Comparison of ENCODE assay signal across 8 cellular contexts in genomic region chr7:36152756-36153570, GRCh38. TPM values are rescaled to one million over a fixed set of nuclear protein-coding genes. Genes with fewer than 3 reads are reported as not detected.
A peak's percentile ranks its signal among the peaks of the same experiment; 100 is the strongest.
DNase-seq lines count a peak whose midpoint lies in the region; ATAC-seq and TF ChIP-seq lines count a peak whose summit lies in the region.

Gene EEPD1, plus strand, starts transcription at chr7:36153254. Its CDS starts 1,071 bp downstream, at chr7:36154325.

- no peak for TF ChIP-seq CTCF in PC-3 (conservative IDR thresholded peaks at IDR 0.05; ENCODE audit: low read depth, low read length)
- TF ChIP-seq CTCF in mucosa of descending colon (IDR thresholded peaks at IDR 0.05): no peak

- H3K36me3 ChIP-seq in PC-3 (ENCODE audit: low read depth, low read length) (no peaks in the 10 kb centered on the region), mucosa of descending colon (ENCODE audit: low read depth) (no peaks in the 10 kb centered on the region)

- no peaks in the 10 kb centered on the region for H3K36me3 Mint-ChIP-seq in IgD-negative memory B cell

- H3K4me1 Mint-ChIP-seq in IgD-negative memory B cell: peaks cover 0 to 7% (median 7%) of the 10 kb centered on the region in 3 donors

- peaks cover 1% of the 10 kb centered on the region for H3K27me3 Mint-ChIP-seq in IgD-negative memory B cell

- intact Hi-C loops in PC-3 (cut with micrococcal nuclease) (loop anchor here (1.0 to 2.0 kb wide), 7 partner anchors 24 to 238 kb away; no protein-coding TSS in a partner anchor), mucosa of descending colon (cut with DNase I, micrococcal nuclease) (no loop called here)

- H3K9me3 ChIP-seq in PC-3 (ENCODE audit: low read length) (no peaks in the 10 kb centered on the region), mucosa of descending colon (no peaks in the 10 kb centered on the region)

- H4K20me1 ChIP-seq in PC-3 (ENCODE audit: low read length): peaks cover 31% of the 10 kb centered on the region

- peak; percentile 98 for DNase-seq in DMS 273 treated with DMSO at 0.1 percent for 48 hours (lab: John Stamatoyannopoulos, UW)
- DNase-seq in PC-3: peak; percentile 98
- peak; percentile 100 for DNase-seq in activated T-cell treated with anti-CD3 and anti-CD28 coated beads for 48 hours (ENCODE audit: low read depth)
- peak; percentile 93 for DNase-seq in epithelial cell of prostate (ENCODE audit: low read depth, low spot score)
- peak; percentile 100 for DNase-seq in mucosa of descending colon
- DNase-seq in stimulated activated CD8-positive, alpha-beta memory T cell treated with anti-CD3 and anti-CD28 coated beads, Interleukin-4, amount 100 ng/mL, for 1 hour (ENCODE audit: low read depth in 2 of 2, low spot score in 1 of 2): peak; percentile 99

- H3F3A ChIP-seq in PC-3 (ENCODE audit: low read length, unreplicated experiment): no peaks in the 10 kb centered on the region

- POLR2A ChIA-PET in PC-3 (lab: Charles Lee; ENCODE audit: unreplicated experiment): no interaction called here

- ATAC-seq in GM21576 (IDR thresholded peaks at IDR 0.05; ENCODE audit: unreplicated experiment) (peak; percentile 96), PC-3 (peak; percentile 82), mucosa of descending colon (peak; percentile 94)

- no peaks in the 10 kb centered on the region for H3K9me2 ChIP-seq in PC-3 (replicated peaks; ENCODE audit: low read length)

- H3K4me3 ChIP-seq in PC-3 (ENCODE audit: low read length) (peak within 1 kb of the TSS; percentile 84), mucosa of descending colon (peak within 1 kb of the TSS; percentile 51)

- H3K9me3 Mint-ChIP-seq in IgD-negative memory B cell: no peaks in the 10 kb centered on the region

- H3K4me3 Mint-ChIP-seq in IgD-negative memory B cell: peak within 1 kb of the TSS; percentile 79 to 97 (median 86)

- peak within 1 kb of the TSS; percentile 90 for H2AFZ ChIP-seq in PC-3 (ENCODE audit: low read length)

- peak within 1 kb of the TSS; percentile 43 for H3K27ac ChIP-seq in PC-3 (ENCODE audit: low read length)
- peak within 1 kb of the TSS; percentile 49 for H3K27ac ChIP-seq in epithelial cell of prostate

- H3K9ac ChIP-seq in PC-3 (ENCODE audit: low read length): peak within 1 kb of the TSS; percentile 84

- peak within 1 kb of the TSS in 1 of 3 donors; percentile 70 for H3K27ac Mint-ChIP-seq in IgD-negative memory B cell

- peaks cover 48% of the 10 kb centered on the region for H3K79me2 ChIP-seq in PC-3 (ENCODE audit: low read length)

- BruUV-seq in PC-3 (replicated peaks; lab: Mats Ljungman, UMichigan): no TSS peak

- H3K27me3 ChIP-seq in PC-3 (ENCODE audit: low read length): no peaks in the 10 kb centered on the region

- peak within 1 kb of the TSS; percentile 98 for H3K4me2 ChIP-seq in PC-3 (ENCODE audit: low read length)

- CTCF ChIA-PET in PC-3 (lab: Charles Lee): interaction anchor here (0.6 kb wide), 1 partner anchor 241 kb away, joined by 5 read pairs; no protein-coding TSS in a partner anchor

- H3K4me1 ChIP-seq in PC-3 (ENCODE audit: insufficient read depth, low read length) (peaks cover 35% of the 10 kb centered on the region), mucosa of descending colon (ENCODE audit: low read depth) (peaks cover 35% of the 10 kb centered on the region)

RNA-seq across cellular contexts. Expression of gene EEPD1, which starts in this region (rescaled TPM):
- polyA plus RNA-seq in IgD-negative memory B cell: 1.9 TPM
- total RNA-seq in PC-3 (2014; rRNA removed) (28.3 and 31.8 TPM in 2 replicates), mucosa of descending colon (10 to 100 TPM in 2 of 3 donors, 1 to 10 TPM in 1; 9.9 to 16.8 (median 16.3) TPM)

Comparison
In these comparisons a context has a peak if more than half of its experiments do, and no peak if none do; other contexts are left out.
1. Peak in every context shown above with its lines: DNase-seq, ATAC-seq, H3K4me3 ChIP-seq and H3K27ac ChIP-seq.